17 cellular contexts compared by ENCODE assay signal in the genomic region with DNA sequence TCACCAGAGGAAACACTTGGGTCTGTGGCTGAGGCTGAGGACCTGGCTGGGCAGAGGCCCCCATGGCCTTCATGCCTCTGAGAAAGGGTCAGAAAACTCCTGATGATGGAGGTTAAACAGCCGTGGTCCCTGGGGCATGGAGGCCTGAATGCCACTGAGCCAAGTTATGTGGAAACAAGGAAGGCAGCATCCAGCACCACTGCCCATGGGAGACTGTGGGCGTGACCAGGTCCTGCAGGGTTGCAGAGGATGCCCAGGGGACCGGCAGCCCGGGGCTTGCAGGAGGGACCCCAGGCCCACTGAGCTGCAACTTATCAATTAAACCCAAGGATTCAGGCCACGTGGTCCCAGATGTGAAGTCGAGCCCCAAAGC. TPM values are rescaled to one million over a fixed set of nuclear protein-coding genes. Genes with fewer than 3 reads are reported as not detected.
A peak's percentile ranks its signal among the peaks of the same experiment; 100 is the strongest.
DNase-seq lines count a peak whose midpoint lies in the region; ATAC-seq and TF ChIP-seq lines count a peak whose summit lies in the region.
"Had no signal": no experiment of that assay in that cellular context is flagged by ENCODE, and none has a peak within 500 bp of the region (broad histone marks: within the 10 kb centered on the region; RNA-seq: fewer than 3 reads in every experiment).

No MANE protein-coding gene starts in this region.

- 57% methylated on average over 6 of the region's 6 CpGs for WGBS in hepatocyte (ENCODE audit: low lambda C conversion rate, missing lambda C conversion rate)

- no peaks in the 10 kb centered on the region for H4K20me1 ChIP-seq in hepatocyte (ENCODE audit: insufficient read depth, poor library complexity, severe bottlenecking)

- H3K9me2 ChIP-seq in hepatocyte (replicated peaks; ENCODE audit: insufficient read depth): no peaks in the 10 kb centered on the region

- no peaks in the 10 kb centered on the region for H3K4me1 Mint-ChIP-seq in activated CD4-positive, alpha-beta memory T cell treated with anti-CD3 and anti-CD28 coated beads, Interleukin-2, amount 10 ng/mL, durations not matched to agents 7 days and 5 days
- H3K4me1 Mint-ChIP-seq: activated CD4-positive, alpha-beta T cell treated with anti-CD3 and anti-CD28 coated beads, Interleukin-2, amount 10 ng/mL, durations not matched to agents 24 days and 14 days; neural crest cell had no signal

- H2AFZ ChIP-seq in hepatocyte: no peak overlapping the region

- no peaks in the 10 kb centered on the region for H3K36me3 ChIP-seq in hepatocyte (replicated peaks; ENCODE audit: insufficient read depth, low read depth)
- H3K36me3 ChIP-seq in subcutaneous abdominal adipose tissue (ENCODE audit: control insufficient read depth in 5 of 5, insufficient read depth in 5 of 5, low read length in 5 of 5): no peaks in the 10 kb centered on the region
- H3K36me3 ChIP-seq: sigmoid colon had no signal

- no peak overlapping the region for H3K4me3 Mint-ChIP-seq in activated CD4-positive, alpha-beta memory T cell treated with anti-CD3 and anti-CD28 coated beads, Interleukin-2, amount 10 ng/mL, durations not matched to agents 7 days and 5 days
- H3K4me3 Mint-ChIP-seq: activated CD4-positive, alpha-beta T cell treated with anti-CD3 and anti-CD28 coated beads, Interleukin-2, amount 10 ng/mL, durations not matched to agents 24 days and 14 days; neural crest cell had no signal

- H3K36me3 Mint-ChIP-seq in activated CD4-positive, alpha-beta memory T cell treated with anti-CD3 and anti-CD28 coated beads, Interleukin-2, amount 10 ng/mL, durations not matched to agents 7 days and 5 days (ENCODE audit: low read depth): no peaks in the 10 kb centered on the region

- DNase-seq in GM03348 (ENCODE audit: low spot score) (peak; percentile 55), hepatocyte (ENCODE audit: low spot score) (no peak), DMS53 (lab: John Stamatoyannopoulos, UW) (no peak), DMS79 treated with DMSO at 0.1 percent for 48 hours (lab: John Stamatoyannopoulos, UW) (no peak)
- peak; percentile 6 for DNase-seq in activated CD4-positive, alpha-beta memory T cell treated with anti-CD3 and anti-CD28 coated beads, Interleukin-2, amount 10 ng/mL, durations not matched to agents 7 days and 5 days
- DNase-seq: activated CD4-positive, alpha-beta T cell treated with anti-CD3 and anti-CD28 coated beads, Interleukin-2, amount 10 ng/mL, durations not matched to agents 24 days and 14 days; activated effector memory CD4-positive, alpha-beta T cell treated with Interleukin-2 at 50 U/mL for 16 hours; dermis blood vessel endothelial cell; KG1; NCI-H2227 treated with DMSO at 0.1 percent for 48 hours; NK-92 treated with Interleukin-12 subunit alpha and Interleukin-12 subunit beta, amount 100 ng/mL, for 24 hours; SHP77; T-helper 9 cell had no signal

- H3K9me3 Mint-ChIP-seq in activated CD4-positive, alpha-beta memory T cell treated with anti-CD3 and anti-CD28 coated beads, Interleukin-2, amount 10 ng/mL, durations not matched to agents 7 days and 5 days: no peaks in the 10 kb centered on the region
- H3K9me3 Mint-ChIP-seq: activated CD4-positive, alpha-beta T cell treated with anti-CD3 and anti-CD28 coated beads, Interleukin-2, amount 10 ng/mL, durations not matched to agents 24 days and 14 days; neural crest cell had no signal

- no peak overlapping the region for H3K9ac ChIP-seq in subcutaneous abdominal adipose tissue (ENCODE audit: low read length in 5 of 5)

- POLR2A ChIA-PET in activated CD4-positive, alpha-beta memory T cell treated with anti-CD3 and anti-CD28 coated beads, Interleukin-2, amount 10 ng/mL, durations not matched to agents 7 days and 5 days (lab: Charles Lee): no interaction called here

- CTCF ChIA-PET in activated CD4-positive, alpha-beta memory T cell treated with anti-CD3 and anti-CD28 coated beads, Interleukin-2, amount 10 ng/mL, durations not matched to agents 7 days and 5 days (lab: Charles Lee): no interaction called here

- no peak for ATAC-seq in GM18909 (IDR thresholded peaks at IDR 0.05; ENCODE audit: poor library complexity, unreplicated experiment)

- H3K27ac ChIP-seq in hepatocyte: peak overlapping the region; percentile 77
- H3K27ac ChIP-seq in subcutaneous abdominal adipose tissue (ENCODE audit: low read depth, low read length): peak overlapping the region; percentile 46

- H3K9me3 ChIP-seq in hepatocyte (ENCODE audit: low read depth) (no peaks in the 10 kb centered on the region), subcutaneous abdominal adipose tissue (ENCODE audit: control insufficient read depth in 5 of 5, low read length in 5 of 5) (no peaks in the 10 kb centered on the region)
- H3K9me3 ChIP-seq: sigmoid colon had no signal

- H3K4me1 ChIP-seq in hepatocyte (ENCODE audit: insufficient read depth) (peaks cover 25% of the 10 kb centered on the region), subcutaneous abdominal adipose tissue (ENCODE audit: control insufficient read depth in 5 of 5, insufficient read depth in 5 of 5, low read length in 5 of 5) (peaks cover 17 to 38% (median 35%) of the 10 kb centered on the region in 5 donors)

- no peaks in the 10 kb centered on the region for H3K79me2 ChIP-seq in hepatocyte

- peaks cover 12% of the 10 kb centered on the region for H3K27me3 Mint-ChIP-seq in activated CD4-positive, alpha-beta memory T cell treated with anti-CD3 and anti-CD28 coated beads, Interleukin-2, amount 10 ng/mL, durations not matched to agents 7 days and 5 days

- H3K27me3 ChIP-seq in hepatocyte (no peaks in the 10 kb centered on the region), subcutaneous abdominal adipose tissue (ENCODE audit: control insufficient read depth in 5 of 5, insufficient read depth in 4 of 5, low read length in 5 of 5) (peaks cover 0 to 26% (median 7%) of the 10 kb centered on the region in 5 donors)
- H3K27me3 ChIP-seq: sigmoid colon had no signal

- H3K4me3 ChIP-seq in hepatocyte: no peak overlapping the region
- no peak overlapping the region for H3K4me3 ChIP-seq in subcutaneous abdominal adipose tissue (ENCODE audit: low read depth in 1 of 5, low read length in 5 of 5)
- H3K4me3 ChIP-seq: sigmoid colon had no signal

- TF ChIP-seq CTCF in hepatocyte (IDR thresholded peaks at IDR 0.05; ENCODE audit: poor library complexity): no peak

- H3K27ac Mint-ChIP-seq in activated CD4-positive, alpha-beta memory T cell treated with anti-CD3 and anti-CD28 coated beads, Interleukin-2, amount 10 ng/mL, durations not matched to agents 7 days and 5 days: no peak overlapping the region
- H3K27ac Mint-ChIP-seq: activated CD4-positive, alpha-beta T cell treated with anti-CD3 and anti-CD28 coated beads, Interleukin-2, amount 10 ng/mL, durations not matched to agents 24 days and 14 days had no signal

- no peak overlapping the region for H3K4me2 ChIP-seq in hepatocyte

RNA-seq across cellular contexts. Expression of a gene that starts 18.9 kb away (rescaled TPM):
- 1 to 10 TPM; 1.1 to 1.6 TPM for total RNA-seq in activated CD4-positive, alpha-beta memory T cell treated with anti-CD3 and anti-CD28 coated beads, Interleukin-2, amount 10 ng/mL, durations not matched to agents 7 days and 5 days
- total RNA-seq in hepatocyte: 389 and 509 TPM in 2 replicates
- polyA plus RNA-seq in hepatocyte: 832 and 940 TPM in 2 replicates

Comparison
In these comparisons a context has a peak if more than half of its experiments do, and no peak if none do; other contexts are left out.
1. DNase-seq: peak in GM03348 (single experiment) and activated CD4-positive, alpha-beta memory T cell treated with anti-CD3 and anti-CD28 coated beads, Interleukin-2, amount 10 ng/mL, durations not matched to agents 7 days and 5 days (single experiment); none in hepatocyte (single experiment), DMS53 (single experiment) and DMS79 treated with DMSO at 0.1 percent for 48 hours (single experiment).
2. RNA of a gene that starts 18.9 kb away (total RNA-seq): 389 to 509 TPM in hepatocyte; 1.1 to 1.6 TPM in activated CD4-positive, alpha-beta memory T cell treated with anti-CD3 and anti-CD28 coated beads, Interleukin-2, amount 10 ng/mL, durations not matched to agents 7 days and 5 days; every median in the first group is over 100 times any median in the second.